ENCODE assay signal across 18 cellular contexts in genomic region chr11:84164722-84165121, GRCh38.
DNase-seq lines count a peak whose midpoint lies in the region; ATAC-seq and TF ChIP-seq lines count a peak whose summit lies in the region.
"Had no signal": no experiment of that assay in that cellular context is flagged by ENCODE, and none has a peak within 500 bp of the region (broad histone marks: within the 10 kb centered on the region; RNA-seq: fewer than 3 reads in every experiment).

No MANE protein-coding gene starts in this region.

- no peak overlapping the region for H2AK5ac ChIP-seq in mesenchymal stem cell (ENCODE audit: low read length, severe bottlenecking)

- H3K14ac ChIP-seq in mesenchymal stem cell (ENCODE audit: low read length in 2 of 2) = no peak overlapping the region

- no TSS peak for BruUV-seq in PC-9 (replicated peaks; lab: Mats Ljungman, UMichigan)

- H2BK15ac ChIP-seq in mesenchymal stem cell (ENCODE audit: low read depth, poor library complexity, severe bottlenecking) = no peak overlapping the region

- no peak overlapping the region for H3K4me3 ChIP-seq in mesenchymal stem cell (ENCODE audit: insufficient read depth in 1 of 2, low read depth in 1 of 2, low read length in 2 of 2)
- no peak overlapping the region for H3K4me3 ChIP-seq in psoas muscle
- no peak overlapping the region for H3K4me3 ChIP-seq in PC-9
- H3K4me3 ChIP-seq: GM12878 had no signal

- no peaks in the 10 kb centered on the region for H3K9me2 ChIP-seq in PC-9 (ENCODE audit: insufficient read depth)

- H3F3A ChIP-seq in PC-9 (ENCODE audit: insufficient read depth, low read depth) = no peaks in the 10 kb centered on the region

- H3K27ac Mint-ChIP-seq in brain = peak overlapping the region; percentile 25 to 78 (median 28)
- H3K27ac Mint-ChIP-seq: CD4-positive, alpha-beta T cell had no signal

- no peak overlapping the region for H3K18ac ChIP-seq in mesenchymal stem cell (ENCODE audit: low read depth in 1 of 2, low read length in 2 of 2)

- H3K4me1 Mint-ChIP-seq in brain = peaks cover 30% of the 10 kb centered on the region

- CTCF ChIA-PET in PC-9 (lab: Charles Lee) = no interaction called here

- H3K9me3 ChIP-seq in mesenchymal stem cell (ENCODE audit: control insufficient read depth, low read length) (no peaks in the 10 kb centered on the region), psoas muscle (no peaks in the 10 kb centered on the region), PC-9 (ENCODE audit: insufficient read depth, low read depth) (no peaks in the 10 kb centered on the region)
- H3K9me3 ChIP-seq: BE2C had no signal

- no peaks in the 10 kb centered on the region for H3K79me2 ChIP-seq in PC-9 (ENCODE audit: low read depth)

- no peak for ATAC-seq in psoas muscle
- ATAC-seq: GM12878 had no signal

- no peak overlapping the region for H3K27ac ChIP-seq in mesenchymal stem cell (ENCODE audit: low read length, poor library complexity, severe bottlenecking)
- peak overlapping the region; percentile 13 for H3K27ac ChIP-seq in temporal lobe (ENCODE audit: low read depth, low read length)
- no peak overlapping the region for H3K27ac ChIP-seq in psoas muscle
- no peak overlapping the region for H3K27ac ChIP-seq in PC-9
- H3K27ac ChIP-seq: KMS-11 had no signal

- no peak overlapping the region for H4K8ac ChIP-seq in mesenchymal stem cell (ENCODE audit: low read length)

- POLR2A ChIA-PET in PC-9 (lab: Charles Lee; ENCODE audit: unreplicated experiment) = no interaction called here

- H3K4me1 ChIP-seq in mesenchymal stem cell (ENCODE audit: control insufficient read depth, insufficient read depth, low read depth, low read length) = no peaks in the 10 kb centered on the region
- H3K4me1 ChIP-seq in psoas muscle = no peaks in the 10 kb centered on the region
- H3K4me1 ChIP-seq in PC-9 (replicated peaks; ENCODE audit: insufficient read depth) = no peaks in the 10 kb centered on the region

- H2AFZ ChIP-seq in mesenchymal stem cell (ENCODE audit: low read depth, low read length) = no peak overlapping the region
- H2AFZ ChIP-seq in PC-9 = no peak overlapping the region; the same call in 1 of the 2 replicates

- no peak overlapping the region for H3K4me2 ChIP-seq in mesenchymal stem cell (ENCODE audit: low read length, poor library complexity, severe bottlenecking)
- no peak overlapping the region for H3K4me2 ChIP-seq in PC-9
- H3K4me2 ChIP-seq: KMS-11 had no signal

- peaks cover 0 to 10% (median 0%) of the 10 kb centered on the region in 5 experiments for H3K9me3 Mint-ChIP-seq in brain

- no peak overlapping the region for H2BK12ac ChIP-seq in mesenchymal stem cell (ENCODE audit: low read length in 2 of 2)

- H4K20me1 ChIP-seq in PC-9 (ENCODE audit: insufficient read depth) = no peaks in the 10 kb centered on the region

- no peaks in the 10 kb centered on the region for H3K27me3 Mint-ChIP-seq in brain
- H3K27me3 Mint-ChIP-seq: CD4-positive, alpha-beta T cell had no signal

- no peak overlapping the region for H3K9ac ChIP-seq in mesenchymal stem cell (ENCODE audit: low read length)
- H3K9ac ChIP-seq: KMS-11 had no signal

- DNase-seq in NCI-H69 (lab: John Stamatoyannopoulos, UW) (peak; percentile 25), mesenchymal stem cell (peak; percentile 5), psoas muscle (no peak), DMS79 (lab: John Stamatoyannopoulos, UW) (no peak), PC-9 (no peak)
- DNase-seq: Calu3; CD4-positive, alpha-beta T cell; DND-41; NCI-H1092; NCI-H1694; NCI-H226; NCI-H526 treated with DMSO at 0.1 percent for 48 hours; SHP77 had no signal

- H3K36me3 ChIP-seq in mesenchymal stem cell (ENCODE audit: control insufficient read depth in 1 of 2, insufficient read depth in 2 of 2, low read depth in 1 of 2, low read length in 2 of 2) (no peaks in the 10 kb centered on the region), psoas muscle (ENCODE audit: insufficient read depth in 1 of 2, low read depth in 1 of 2) (no peaks in the 10 kb centered on the region), PC-9 (ENCODE audit: low read depth) (no peaks in the 10 kb centered on the region)
- H3K36me3 ChIP-seq: BE2C had no signal

- H2BK5ac ChIP-seq in mesenchymal stem cell (ENCODE audit: low read depth, low read length, poor library complexity, severe bottlenecking) = no peak overlapping the region

- no peak overlapping the region for H4K91ac ChIP-seq in mesenchymal stem cell (ENCODE audit: low read length)

- no peak overlapping the region for H2BK120ac ChIP-seq in mesenchymal stem cell (ENCODE audit: low read depth, low read length)

- no peaks in the 10 kb centered on the region for H3K79me1 ChIP-seq in mesenchymal stem cell (replicated peaks; ENCODE audit: low read length, poor library complexity, severe bottlenecking)

- H3K23ac ChIP-seq in mesenchymal stem cell (ENCODE audit: low read length in 2 of 2) = no peak overlapping the region

- no peaks in the 10 kb centered on the region for H3K27me3 ChIP-seq in mesenchymal stem cell (ENCODE audit: control insufficient read depth in 1 of 2, insufficient read depth in 1 of 2, low read length in 2 of 2)
- H3K27me3 ChIP-seq in psoas muscle (ENCODE audit: insufficient read depth in 3 of 3, low read length in 2 of 3) = no peaks in the 10 kb centered on the region
- H3K27me3 ChIP-seq in PC-9 (ENCODE audit: insufficient read depth, low read depth) = no peaks in the 10 kb centered on the region
- H3K27me3 ChIP-seq: BE2C had no signal

- H3K4ac ChIP-seq in mesenchymal stem cell (ENCODE audit: low read depth in 1 of 2, low read length in 2 of 2) = no peak overlapping the region

- 100% methylated on average over 1 of the region's 2 CpGs for WGBS in mesenchymal stem cell
- WGBS in psoas muscle, 3 donors = 70 to 85% (median 80%) methylated on average over 2 of the region's 2 CpGs

- no peak overlapping the region for H3K4me3 Mint-ChIP-seq in brain
- H3K4me3 Mint-ChIP-seq: CD4-positive, alpha-beta T cell had no signal

- peaks cover 14% of the 10 kb centered on the region for H3K36me3 Mint-ChIP-seq in brain

- intact Hi-C loops in psoas muscle (cut with DNase I) = no loop called here
- intact Hi-C loops in PC-9 (cut with micrococcal nuclease; ENCODE audit: unreplicated experiment) = no loop called here

- no peak for TF ChIP-seq CTCF in brain (conservative IDR thresholded peaks at IDR 0.05)
- TF ChIP-seq CTCF in psoas muscle (IDR thresholded peaks at IDR 0.05) = no peak
- TF ChIP-seq CTCF in PC-9 (conservative IDR thresholded peaks at IDR 0.05) = no peak

Comparison
In these comparisons a context has a peak if more than half of its experiments do, and no peak if none do; other contexts are left out.
1. DNase-seq: peak in NCI-H69 (single experiment) and mesenchymal stem cell (single experiment); none in psoas muscle (0 of 2), DMS79 (single experiment) and PC-9 (0 of 2).